35 cellular contexts compared by ENCODE assay signal in genomic region chr13:28746289-28746612, GRCh38.
"Had no signal": no experiment of that assay in that cellular context is flagged by ENCODE, and none has a peak within 500 bp of the region (broad histone marks: within the 10 kb centered on the region; RNA-seq: fewer than 3 reads in every experiment).

No MANE protein-coding gene starts in this region.

- FAIRE-seq: endometrium, endothelial cell of umbilical vein had no signal

- H3K36me3 Mint-ChIP-seq: activated CD4-positive, alpha-beta memory T cell treated with anti-CD3 and anti-CD28 coated beads for 36 hours; activated CD8-positive, alpha-beta memory T cell treated with anti-CD3 and anti-CD28 coated beads, Interleukin-2, amount 10 ng/mL, durations not matched to agents 7 days and 5 days; activated naive CD4-positive, alpha-beta T cell treated with anti-CD3 and anti-CD28 coated beads, Interleukin-2, amount 10 ng/mL, durations not matched to agents 7 days and 5 days; activated naive CD8-positive, alpha-beta T cell treated with anti-CD3 and anti-CD28 coated beads, Interleukin-2, amount 10 ng/mL, durations not matched to agents 7 days and 5 days; brain had no signal

- ATAC-seq: activated CD4-positive, alpha-beta T cell treated with anti-CD3 and anti-CD28 coated beads for 36 hours; activated CD8-positive, alpha-beta memory T cell treated with anti-CD3 and anti-CD28 coated beads, Interleukin-2, amount 10 ng/mL, durations not matched to agents 7 days and 5 days; activated CD8-positive, alpha-beta T cell treated with anti-CD3 and anti-CD28 coated beads, Interleukin-2, amount 10 ng/mL, durations not matched to agents 7 days and 5 days; activated naive CD4-positive, alpha-beta T cell treated with anti-CD3 and anti-CD28 coated beads, Interleukin-2, amount 50 U/mL, for 72 hours; gastroesophageal sphincter; T-helper 17 cell had no signal

- H3K27me3 ChIP-seq: ascending aorta, breast epithelium, cardiac muscle cell, colonic mucosa, esophagus squamous epithelium, gastroesophageal sphincter had no signal

- H3K4me1 ChIP-seq: ascending aorta, breast epithelium, colonic mucosa, gastroesophageal sphincter had no signal

- H3K4me3 Mint-ChIP-seq: activated CD4-positive, alpha-beta memory T cell treated with anti-CD3 and anti-CD28 coated beads for 36 hours; activated CD4-positive, alpha-beta T cell treated with anti-CD3 and anti-CD28 coated beads for 36 hours; activated CD4-positive, alpha-beta T cell treated with anti-CD3 and anti-CD28 coated beads, Interleukin-2, amount 10 ng/mL, durations not matched to agents 24 days and 14 days; activated CD8-positive, alpha-beta memory T cell treated with anti-CD3 and anti-CD28 coated beads, Interleukin-2, amount 10 ng/mL, durations not matched to agents 7 days and 5 days; activated CD8-positive, alpha-beta T cell treated with anti-CD3 and anti-CD28 coated beads, Interleukin-2, amount 10 ng/mL, durations not matched to agents 7 days and 5 days; activated naive CD4-positive, alpha-beta T cell treated with anti-CD3 and anti-CD28 coated beads, Interleukin-2, amount 10 ng/mL, durations not matched to agents 7 days and 5 days; activated naive CD8-positive, alpha-beta T cell treated with anti-CD3 and anti-CD28 coated beads, Interleukin-2, amount 10 ng/mL, durations not matched to agents 7 days and 5 days; activated T-helper 1 cell treated with anti-CD3 and anti-CD28 coated beads, Interleukin-12 subunit alpha, Interleukin-12 subunit beta, Interleukin-2, Interleukin-4 antibody, amounts not matched to agents 30 ng/mL and 10 ng/mL and 1 ng/mL, durations not matched to agents 14 hours and 24 hours and 36 hours; brain; T-helper 17 cell; T-helper 2 cell treated with Interferon-gamma antibody and Interleukin-4, amounts not matched to agents 5 μg/mL and 100 μg/mL, for 36 hours had no signal

- H3K9me3 Mint-ChIP-seq: activated CD4-positive, alpha-beta memory T cell treated with anti-CD3 and anti-CD28 coated beads for 36 hours; T-helper 2 cell treated with Interferon-gamma antibody and Interleukin-4, amounts not matched to agents 5 μg/mL and 100 μg/mL, for 36 hours had no signal

- H3K27ac ChIP-seq: ascending aorta, breast epithelium, cardiac muscle cell, colonic mucosa, epithelial cell of prostate, esophagus squamous epithelium, gastroesophageal sphincter, WERI-Rb-1 had no signal

- H3K27ac Mint-ChIP-seq: activated CD4-positive, alpha-beta memory T cell treated with anti-CD3 and anti-CD28 coated beads for 36 hours; activated CD4-positive, alpha-beta T cell treated with anti-CD3 and anti-CD28 coated beads for 36 hours; activated CD4-positive, alpha-beta T cell treated with anti-CD3 and anti-CD28 coated beads, Interleukin-2, amount 10 ng/mL, durations not matched to agents 24 days and 14 days; activated CD8-positive, alpha-beta memory T cell treated with anti-CD3 and anti-CD28 coated beads, Interleukin-2, amount 10 ng/mL, durations not matched to agents 7 days and 5 days; activated CD8-positive, alpha-beta T cell treated with anti-CD3 and anti-CD28 coated beads, Interleukin-2, amount 10 ng/mL, durations not matched to agents 7 days and 5 days; activated naive CD4-positive, alpha-beta T cell treated with anti-CD3 and anti-CD28 coated beads, Interleukin-2, amount 10 ng/mL, durations not matched to agents 7 days and 5 days; activated naive CD4-positive, alpha-beta T cell treated with anti-CD3 and anti-CD28 coated beads, Interleukin-2, amount 50 U/mL, for 72 hours; activated naive CD8-positive, alpha-beta T cell treated with anti-CD3 and anti-CD28 coated beads, Interleukin-2, amount 10 ng/mL, durations not matched to agents 7 days and 5 days; activated T-helper 1 cell treated with anti-CD3 and anti-CD28 coated beads, Interleukin-12 subunit alpha, Interleukin-12 subunit beta, Interleukin-2, Interleukin-4 antibody, amounts not matched to agents 30 ng/mL and 10 ng/mL and 1 ng/mL, durations not matched to agents 14 hours and 24 hours and 36 hours; brain; T-helper 17 cell; T-helper 2 cell treated with Interferon-gamma antibody and Interleukin-4, amounts not matched to agents 5 μg/mL and 100 μg/mL, for 36 hours had no signal

- H3K36me3 ChIP-seq: ascending aorta, breast epithelium, cardiac muscle cell, colonic mucosa, esophagus squamous epithelium, gastroesophageal sphincter, WERI-Rb-1 had no signal

- DNase-seq: activated CD4-positive, alpha-beta memory T cell treated with anti-CD3 and anti-CD28 coated beads for 36 hours; activated CD4-positive, alpha-beta T cell treated with anti-CD3 and anti-CD28 coated beads for 36 hours; activated CD4-positive, alpha-beta T cell treated with anti-CD3 and anti-CD28 coated beads, Interleukin-2, amount 10 ng/mL, durations not matched to agents 24 days and 14 days; activated CD4-positive, CD25-positive, alpha-beta regulatory T cell; activated CD4-positive, CD25-positive, alpha-beta regulatory T cell treated with anti-CD3 and anti-CD28 coated beads, Interleukin-2, amount 50 U/mL, for 72 hours; activated CD8-positive, alpha-beta memory T cell treated with anti-CD3 and anti-CD28 coated beads, Interleukin-2, amount 10 ng/mL, durations not matched to agents 7 days and 5 days; activated CD8-positive, alpha-beta memory T cell treated with anti-CD3 and anti-CD28 coated beads, Interleukin-2, amount 50 U/mL, for 4 hours; activated CD8-positive, alpha-beta T cell treated with anti-CD3 and anti-CD28 coated beads, Interleukin-2, amount 10 ng/mL, durations not matched to agents 7 days and 5 days; activated gamma-delta T cell; activated naive CD4-positive, alpha-beta T cell; activated naive CD4-positive, alpha-beta T cell treated with anti-CD3 and anti-CD28 coated beads, Interleukin-2, amount 10 ng/mL, durations not matched to agents 7 days and 5 days; activated naive CD8-positive, alpha-beta T cell treated with anti-CD3 and anti-CD28 coated beads, Interleukin-2, amount 10 ng/mL, durations not matched to agents 7 days and 5 days; activated T-cell treated with anti-CD3 and anti-CD28 coated beads, Interleukin-2, amount 50 U/mL, for 1 hour; activated T-cell treated with anti-CD3 and anti-CD28 coated beads, Interleukin-2, amount 50 U/mL, for 48 hours; central memory CD4-positive, alpha-beta T cell; cerebellar nuclear complex; colonic mucosa; effector CD8-positive, alpha-beta T cell; esophagus squamous epithelium; foreskin melanocyte; T-helper 1 cell; T-helper 17 cell; T1000; WERI-Rb-1 had no signal

- H3K9me3 ChIP-seq: ascending aorta, breast epithelium, colonic mucosa, esophagus squamous epithelium, gastroesophageal sphincter had no signal

- H3K4me1 Mint-ChIP-seq: activated CD4-positive, alpha-beta T cell treated with anti-CD3 and anti-CD28 coated beads for 36 hours; brain had no signal

- H3K27me3 Mint-ChIP-seq: activated CD4-positive, alpha-beta memory T cell treated with anti-CD3 and anti-CD28 coated beads for 36 hours; activated CD4-positive, alpha-beta T cell treated with anti-CD3 and anti-CD28 coated beads for 36 hours had no signal

- H3K4me3 ChIP-seq: ascending aorta, breast epithelium, cardiac muscle cell, colonic mucosa, esophagus squamous epithelium, gastroesophageal sphincter had no signal
